ENCODE assay signal across 10 cellular contexts in genomic region chr17:39665642-39666221, GRCh38. TPM values are rescaled to one million over a fixed set of nuclear protein-coding genes. Genes with fewer than 3 reads are reported as not detected.
DNase-seq lines count a peak whose midpoint lies in the region; ATAC-seq and TF ChIP-seq lines count a peak whose summit lies in the region.
"Had no signal": no experiment of that assay in that cellular context is flagged by ENCODE, and none has a peak within 500 bp of the region (broad histone marks: within the 10 kb centered on the region; RNA-seq: fewer than 3 reads in every experiment).

No MANE protein-coding gene starts in this region.

- H3K36me3 ChIP-seq in RWPE2 (ENCODE audit: low read depth) = no peaks in the 10 kb centered on the region; the same call in 1 of the 2 replicates
- peaks cover 0 to 23% (median 16%) of the 10 kb centered on the region in 3 donors for H3K36me3 ChIP-seq in tibial artery

- H3K27me3 ChIP-seq in RWPE2 (ENCODE audit: insufficient read depth, poor library complexity, severe bottlenecking) (peaks cover 4% of the 10 kb centered on the region), tibial artery (no peaks in the 10 kb centered on the region)

- CTCF ChIA-PET in activated CD8-positive, alpha-beta T cell treated with anti-CD3 and anti-CD28 coated beads for 36 hours (lab: Charles Lee) = interaction anchor here (1.0 to 12.7 kb wide), 5 partner anchors 10 to 43 kb away, joined by 3 to 146 read pairs (median 7); no protein-coding TSS in a partner anchor
- CTCF ChIA-PET in activated CD8-positive, alpha-beta T cell treated with anti-CD3 and anti-CD28 coated beads, Interleukin-2, amount 10 ng/mL, durations not matched to agents 7 days and 5 days (lab: Charles Lee) = interaction anchor here (1.2 to 13.7 kb wide), 3 partner anchors 12 to 43 kb away, joined by 5 to 195 read pairs (median 14); no protein-coding TSS in a partner anchor

- H3K4me3 Mint-ChIP-seq in activated CD8-positive, alpha-beta T cell treated with anti-CD3 and anti-CD28 coated beads for 36 hours = no peak overlapping the region
- no peak overlapping the region for H3K4me3 Mint-ChIP-seq in activated CD8-positive, alpha-beta T cell treated with anti-CD3 and anti-CD28 coated beads, Interleukin-2, amount 10 ng/mL, durations not matched to agents 7 days and 5 days

- H3K4me1 Mint-ChIP-seq in activated CD8-positive, alpha-beta T cell treated with anti-CD3 and anti-CD28 coated beads for 36 hours (ENCODE audit: low read depth) = peaks cover 7% of the 10 kb centered on the region
- peaks cover 7% of the 10 kb centered on the region for H3K4me1 Mint-ChIP-seq in activated CD8-positive, alpha-beta T cell treated with anti-CD3 and anti-CD28 coated beads, Interleukin-2, amount 10 ng/mL, durations not matched to agents 7 days and 5 days (ENCODE audit: low read depth)

- ATAC-seq in activated CD8-positive, alpha-beta T cell treated with anti-CD3 and anti-CD28 coated beads for 36 hours = peak; percentile 28
- no peak for ATAC-seq in activated CD8-positive, alpha-beta T cell treated with anti-CD3 and anti-CD28 coated beads, Interleukin-2, amount 10 ng/mL, durations not matched to agents 7 days and 5 days
- ATAC-seq in RWPE2 (ENCODE audit: low read depth) (peak; percentile 53), left ventricle myocardium superior (peak; percentile 1), HG02763 (IDR thresholded peaks at IDR 0.05; ENCODE audit: unreplicated experiment) (no peak), GM18498 (IDR thresholded peaks at IDR 0.05; ENCODE audit: unreplicated experiment) (no peak)
- ATAC-seq: naive thymus-derived CD4-positive, alpha-beta T cell had no signal

- intact Hi-C loops in activated CD8-positive, alpha-beta T cell treated with anti-CD3 and anti-CD28 coated beads for 36 hours (cut with micrococcal nuclease) = no loop called here
- intact Hi-C loops in left ventricle myocardium superior (cut with micrococcal nuclease) = no loop called here
- intact Hi-C loops in tibial artery (cut with DNase I; ENCODE audit: low total_unique reads) = no loop called here

- H3K4me3 ChIP-seq in RWPE2 (ENCODE audit: severe bottlenecking) (no peak overlapping the region), tibial artery (no peak overlapping the region)

- H3K27ac Mint-ChIP-seq in activated CD8-positive, alpha-beta T cell treated with anti-CD3 and anti-CD28 coated beads for 36 hours = no peak overlapping the region
- H3K27ac Mint-ChIP-seq in activated CD8-positive, alpha-beta T cell treated with anti-CD3 and anti-CD28 coated beads, Interleukin-2, amount 10 ng/mL, durations not matched to agents 7 days and 5 days = no peak overlapping the region

- no peaks in the 10 kb centered on the region for H3K36me3 Mint-ChIP-seq in activated CD8-positive, alpha-beta T cell treated with anti-CD3 and anti-CD28 coated beads for 36 hours (ENCODE audit: low read depth)
- peaks cover 9% of the 10 kb centered on the region for H3K36me3 Mint-ChIP-seq in activated CD8-positive, alpha-beta T cell treated with anti-CD3 and anti-CD28 coated beads, Interleukin-2, amount 10 ng/mL, durations not matched to agents 7 days and 5 days (ENCODE audit: low read depth)

- peak; percentile 33 for DNase-seq in activated CD8-positive, alpha-beta T cell treated with anti-CD3 and anti-CD28 coated beads for 36 hours
- DNase-seq in activated CD8-positive, alpha-beta T cell treated with anti-CD3 and anti-CD28 coated beads, Interleukin-2, amount 10 ng/mL, durations not matched to agents 7 days and 5 days = no peak
- no peak for DNase-seq in RWPE2 (ENCODE audit: low spot score)
- DNase-seq in left ventricle myocardium superior = peak; percentile 62
- peak in 1 of 2 donors; percentile 70 for DNase-seq in tibial artery
- DNase-seq in NCI-H187 (lab: John Stamatoyannopoulos, UW) = no peak
- DNase-seq: naive thymus-derived CD4-positive, alpha-beta T cell; stimulated activated CD8-positive, alpha-beta memory T cell treated with anti-CD3 and anti-CD28 coated beads, Interleukin-4, amount 100 ng/mL, for 48 hours had no signal

- H3K9me3 ChIP-seq in RWPE2 (ENCODE audit: severe bottlenecking) (no peaks in the 10 kb centered on the region), tibial artery (no peaks in the 10 kb centered on the region)

- H3K9me3 Mint-ChIP-seq in activated CD8-positive, alpha-beta T cell treated with anti-CD3 and anti-CD28 coated beads for 36 hours = no peaks in the 10 kb centered on the region
- no peaks in the 10 kb centered on the region for H3K9me3 Mint-ChIP-seq in activated CD8-positive, alpha-beta T cell treated with anti-CD3 and anti-CD28 coated beads, Interleukin-2, amount 10 ng/mL, durations not matched to agents 7 days and 5 days (ENCODE audit: insufficient read depth)
- H3K9me3 Mint-ChIP-seq: naive thymus-derived CD4-positive, alpha-beta T cell had no signal

- no peak for TF ChIP-seq CTCF in activated CD8-positive, alpha-beta T cell treated with anti-CD3 and anti-CD28 coated beads for 36 hours (IDR thresholded peaks at IDR 0.05)
- TF ChIP-seq CTCF in RWPE2 (IDR thresholded peaks at IDR 0.05; ENCODE audit: poor library complexity, severe bottlenecking) (no peak), tibial artery (IDR thresholded peaks at IDR 0.05) (no peak)

- H3K4me1 ChIP-seq in RWPE2 (ENCODE audit: insufficient read depth, poor library complexity, severe bottlenecking) = no peaks in the 10 kb centered on the region
- peaks cover 7 to 75% (median 63%) of the 10 kb centered on the region in 4 donors for H3K4me1 ChIP-seq in tibial artery

- peaks cover 15% of the 10 kb centered on the region for H3K27me3 Mint-ChIP-seq in activated CD8-positive, alpha-beta T cell treated with anti-CD3 and anti-CD28 coated beads for 36 hours
- peaks cover 25% of the 10 kb centered on the region for H3K27me3 Mint-ChIP-seq in activated CD8-positive, alpha-beta T cell treated with anti-CD3 and anti-CD28 coated beads, Interleukin-2, amount 10 ng/mL, durations not matched to agents 7 days and 5 days (ENCODE audit: low read depth)

- POLR2A ChIA-PET in activated CD8-positive, alpha-beta T cell treated with anti-CD3 and anti-CD28 coated beads for 36 hours (lab: Charles Lee) = interaction anchor here (1.3 to 2.1 kb wide), 4 partner anchors 9 to 14 kb away, joined by 5 to 7 read pairs (median 6); no protein-coding TSS in a partner anchor
- POLR2A ChIA-PET in activated CD8-positive, alpha-beta T cell treated with anti-CD3 and anti-CD28 coated beads, Interleukin-2, amount 10 ng/mL, durations not matched to agents 7 days and 5 days (lab: Charles Lee) = interaction anchor here (1.0 to 1.9 kb wide), 2 partner anchors 9 to 23 kb away, joined by 3 to 7 read pairs; partner anchors contain the start of gene PGAP3

- H3K27ac ChIP-seq in RWPE2 (ENCODE audit: poor library complexity, severe bottlenecking) = no peak overlapping the region
- H3K27ac ChIP-seq in tibial artery = peak overlapping the region; percentile 68 to 81

RNA-seq across cellular contexts. Expression of gene TCAP, which starts 0.6 kb away (rescaled TPM):
- total RNA-seq in activated CD8-positive, alpha-beta T cell treated with anti-CD3 and anti-CD28 coated beads for 36 hours = 1 to 10 TPM in 1 of 2 experiments, under 1 TPM in 1; 0.95 to 1.3 TPM
- total RNA-seq in activated CD8-positive, alpha-beta T cell treated with anti-CD3 and anti-CD28 coated beads, Interleukin-2, amount 10 ng/mL, durations not matched to agents 7 days and 5 days = 1 to 10 TPM; 1.3 to 1.8 TPM
- 4,965 TPM for total RNA-seq in left ventricle myocardium superior

RNA-seq across cellular contexts. Expression of gene PNMT, which starts 2.5 kb away (rescaled TPM):
- under 1 TPM in 1 of 2 experiments, not detected in 1; 0.40 TPM for total RNA-seq in activated CD8-positive, alpha-beta T cell treated with anti-CD3 and anti-CD28 coated beads for 36 hours
- not detected for total RNA-seq in activated CD8-positive, alpha-beta T cell treated with anti-CD3 and anti-CD28 coated beads, Interleukin-2, amount 10 ng/mL, durations not matched to agents 7 days and 5 days
- total RNA-seq in left ventricle myocardium superior = 5.8 TPM

RNA-seq across cellular contexts. Expression of gene PGAP3, which starts 22.1 kb away (rescaled TPM):
- 1 to 10 TPM; 6.4 to 7.4 TPM for total RNA-seq in activated CD8-positive, alpha-beta T cell treated with anti-CD3 and anti-CD28 coated beads for 36 hours
- total RNA-seq in activated CD8-positive, alpha-beta T cell treated with anti-CD3 and anti-CD28 coated beads, Interleukin-2, amount 10 ng/mL, durations not matched to agents 7 days and 5 days = 10 to 100 TPM; 12.3 to 14.7 TPM
- 7.3 TPM for total RNA-seq in left ventricle myocardium superior

RNA-seq across cellular contexts. Expression of gene STARD3, which starts 28.8 kb away (rescaled TPM):
- 10 to 100 TPM; 48.7 to 50.3 TPM for total RNA-seq in activated CD8-positive, alpha-beta T cell treated with anti-CD3 and anti-CD28 coated beads for 36 hours
- 10 to 100 TPM; 69.0 to 72.1 TPM for total RNA-seq in activated CD8-positive, alpha-beta T cell treated with anti-CD3 and anti-CD28 coated beads, Interleukin-2, amount 10 ng/mL, durations not matched to agents 7 days and 5 days
- 18.7 TPM for total RNA-seq in left ventricle myocardium superior

RNA-seq across cellular contexts. Expression of gene ERBB2, which starts 34.1 kb away (rescaled TPM):
- total RNA-seq in activated CD8-positive, alpha-beta T cell treated with anti-CD3 and anti-CD28 coated beads for 36 hours = 1 to 10 TPM; 5.2 TPM
- total RNA-seq in activated CD8-positive, alpha-beta T cell treated with anti-CD3 and anti-CD28 coated beads, Interleukin-2, amount 10 ng/mL, durations not matched to agents 7 days and 5 days = 1 to 10 TPM; 2.1 to 3.0 TPM
- total RNA-seq in left ventricle myocardium superior = 75.8 TPM

Comparison
In these comparisons a context has a peak if more than half of its experiments do, and no peak if none do; other contexts are left out.
1. ATAC-seq: peak in activated CD8-positive, alpha-beta T cell treated with anti-CD3 and anti-CD28 coated beads for 36 hours (single experiment), RWPE2 (single experiment) and left ventricle myocardium superior (single experiment); none in activated CD8-positive, alpha-beta T cell treated with anti-CD3 and anti-CD28 coated beads, Interleukin-2, amount 10 ng/mL, durations not matched to agents 7 days and 5 days (single experiment), HG02763 (single experiment) and GM18498 (single experiment).
2. DNase-seq: peak in activated CD8-positive, alpha-beta T cell treated with anti-CD3 and anti-CD28 coated beads for 36 hours (single experiment) and left ventricle myocardium superior (single experiment); none in activated CD8-positive, alpha-beta T cell treated with anti-CD3 and anti-CD28 coated beads, Interleukin-2, amount 10 ng/mL, durations not matched to agents 7 days and 5 days (single experiment), RWPE2 (single experiment) and NCI-H187 (0 of 2).
3. RNA of gene TCAP, which starts 0.6 kb away (total RNA-seq): 4,965 TPM in left ventricle myocardium superior (single experiment); 1.3 to 1.8 TPM in activated CD8-positive, alpha-beta T cell treated with anti-CD3 and anti-CD28 coated beads, Interleukin-2, amount 10 ng/mL, durations not matched to agents 7 days and 5 days and 0.95 to 1.3 TPM in activated CD8-positive, alpha-beta T cell treated with anti-CD3 and anti-CD28 coated beads for 36 hours; every median in the first group is over 1,000 times any median in the second.